Comparison of ENCODE assay signal across 15 cellular contexts in genomic region chr3:5151586-5151985, GRCh38.
"Had no signal": no experiment of that assay in that cellular context is flagged by ENCODE, and none has a peak within 500 bp of the region (broad histone marks: within the 10 kb centered on the region; RNA-seq: fewer than 3 reads in every experiment).

No MANE protein-coding gene starts in this region.

- H3K4me1 ChIP-seq: ascending aorta, breast epithelium, right lobe of liver, upper lobe of right lung had no signal

- H3K27me3 ChIP-seq: ascending aorta, breast epithelium, right lobe of liver, upper lobe of right lung had no signal

- H3K4me2 ChIP-seq: smooth muscle cell had no signal

- DNase-seq: activated CD4-positive, alpha-beta T cell treated with anti-CD3 and anti-CD28 coated beads, Interleukin-2, amount 50 U/mL, for 48 hours; activated naive CD4-positive, alpha-beta T cell treated with anti-CD3 and anti-CD28 coated beads, Interleukin-2, amount 10 ng/mL, durations not matched to agents 7 days and 5 days; head of caudate nucleus; immature natural killer cell; mesendoderm; right lobe of liver; stimulated activated CD4-positive, alpha-beta T cell treated with anti-CD3 and anti-CD28 coated beads, Interleukin-4, amount 100 ng/mL, for 4 hours; stimulated activated CD8-positive, alpha-beta memory T cell treated with anti-CD3 and anti-CD28 coated beads, Interleukin-4, amount 100 ng/mL, for 48 hours; upper lobe of right lung; WERI-Rb-1 had no signal

- H3K27me3 Mint-ChIP-seq: activated naive CD4-positive, alpha-beta T cell treated with anti-CD3 and anti-CD28 coated beads, Interleukin-2, amount 10 ng/mL, durations not matched to agents 7 days and 5 days; stimulated activated naive CD8-positive, alpha-beta T cell treated with anti-CD3 and anti-CD28 coated beads, Interleukin-15, Interleukin-2, amounts not matched to agents 100 ng/mL and 50 ng/mL, for 24 hours had no signal

- ATAC-seq: right lobe of liver, upper lobe of right lung had no signal

- H3K4me3 ChIP-seq: ascending aorta, breast epithelium, right lobe of liver, smooth muscle cell, upper lobe of right lung had no signal

- H3K27ac Mint-ChIP-seq: activated naive CD4-positive, alpha-beta T cell treated with anti-CD3 and anti-CD28 coated beads, Interleukin-2, amount 10 ng/mL, durations not matched to agents 7 days and 5 days; activated T-helper 2 cell treated with anti-CD3 and anti-CD28 coated beads, Interferon-gamma antibody, Interleukin-2, Interleukin-4, amounts not matched to agents 10 μg/mL and 5 μg/mL and 100 μg/mL, durations not matched to agents 14 hours and 24 hours and 36 hours; stimulated activated naive CD8-positive, alpha-beta T cell treated with anti-CD3 and anti-CD28 coated beads, Interleukin-15, Interleukin-2, amounts not matched to agents 100 ng/mL and 50 ng/mL, for 24 hours had no signal

- H3K9me3 ChIP-seq: ascending aorta, breast epithelium, right lobe of liver, upper lobe of right lung had no signal

- H3K36me3 ChIP-seq: ascending aorta, breast epithelium, right lobe of liver, upper lobe of right lung, WERI-Rb-1 had no signal

- H3K27ac ChIP-seq: ascending aorta, breast epithelium, right lobe of liver, upper lobe of right lung, WERI-Rb-1 had no signal

- H3K4me3 Mint-ChIP-seq: activated naive CD4-positive, alpha-beta T cell treated with anti-CD3 and anti-CD28 coated beads, Interleukin-2, amount 10 ng/mL, durations not matched to agents 7 days and 5 days; immature natural killer cell; stimulated activated naive CD8-positive, alpha-beta T cell treated with anti-CD3 and anti-CD28 coated beads, Interleukin-15, Interleukin-2, amounts not matched to agents 100 ng/mL and 50 ng/mL, for 24 hours had no signal
